Comparison of ENCODE assay signal across 9 cellular contexts in genomic region chr9:87909310-87910041, GRCh38. TPM values are rescaled to one million over a fixed set of nuclear protein-coding genes. Genes with fewer than 3 reads are reported as not detected.
DNase-seq lines count a peak whose midpoint lies in the region; ATAC-seq, FAIRE-seq and TF ChIP-seq lines count a peak whose summit lies in the region.
"Had no signal": no experiment of that assay in that cellular context is flagged by ENCODE, and none has a peak within 500 bp of the region (broad histone marks: within the 10 kb centered on the region; RNA-seq: fewer than 3 reads in every experiment).

No MANE protein-coding gene starts in this region.

- peak; percentile 10 to 19 (median 11); a peak in 2 of 4 replicates for TF ChIP-seq CTCF in H1 (IDR thresholded peaks at IDR 0.05; ENCODE audit: control extremely low read depth in 1 of 3, insufficient read depth in 1 of 3, low read depth in 1 of 3, low read length in 3 of 3)

- no peak overlapping the region for H4K5ac ChIP-seq in H1 (ENCODE audit: insufficient read length, low read depth, low read length)

- H2BK5ac ChIP-seq in H1 (ENCODE audit: low read depth, low read length), result no peak overlapping the region; the same call in 1 of the 2 replicates

- POLR2A ChIA-PET in H1 (lab: Charles Lee; ENCODE audit: partially characterized antibody), result no interaction called here

- CTCF ChIA-PET in H1 (lab: Charles Lee; ENCODE audit: partially characterized antibody), result no interaction called here
- CTCF ChIA-PET in activated CD8-positive, alpha-beta memory T cell treated with anti-CD3 and anti-CD28 coated beads, Interleukin-2, amount 10 ng/mL, durations not matched to agents 7 days and 5 days (lab: Charles Lee), result no interaction called here

- no peak overlapping the region for H2BK20ac ChIP-seq in H1 (ENCODE audit: low read length)

- no peaks in the 10 kb centered on the region for H3K36me3 Mint-ChIP-seq in activated CD8-positive, alpha-beta memory T cell treated with anti-CD3 and anti-CD28 coated beads, Interleukin-2, amount 10 ng/mL, durations not matched to agents 7 days and 5 days

- no peak overlapping the region; the same call in 1 of the 2 replicates for H4K8ac ChIP-seq in H1 (ENCODE audit: extremely low read depth, insufficient read depth, low read length)

- no peak for ATAC-seq in activated CD8-positive, alpha-beta memory T cell treated with anti-CD3 and anti-CD28 coated beads, Interleukin-2, amount 10 ng/mL, durations not matched to agents 7 days and 5 days

- peaks cover 7% of the 10 kb centered on the region for H3K27me3 Mint-ChIP-seq in activated CD8-positive, alpha-beta memory T cell treated with anti-CD3 and anti-CD28 coated beads, Interleukin-2, amount 10 ng/mL, durations not matched to agents 7 days and 5 days

- no peak overlapping the region for H2AK5ac ChIP-seq in H1 (ENCODE audit: low read depth, low read length)

- no peaks in the 10 kb centered on the region for H3K36me3 ChIP-seq in H1 (ENCODE audit: control insufficient read depth in 2 of 4, insufficient read depth in 4 of 4, low read length in 3 of 4)
- no peaks in the 10 kb centered on the region for H3K36me3 ChIP-seq in small intestine (ENCODE audit: control insufficient read depth in 2 of 2, insufficient read depth in 2 of 2, low read length in 2 of 2)

- H4K20me1 ChIP-seq in H1 (replicated peaks in 1 of 2; ENCODE audit: control insufficient read depth in 1 of 2, insufficient read depth in 2 of 2, low read length in 2 of 2), result no peaks in the 10 kb centered on the region

- H2BK15ac ChIP-seq in H1 (ENCODE audit: low read length), result no peak overlapping the region

- no peaks in the 10 kb centered on the region for H3K4me1 Mint-ChIP-seq in activated CD8-positive, alpha-beta memory T cell treated with anti-CD3 and anti-CD28 coated beads, Interleukin-2, amount 10 ng/mL, durations not matched to agents 7 days and 5 days

- 0 out of 2 replicates have a peak overlapping the region, but pooled peaks have one; percentile 60 for H2BK12ac ChIP-seq in H1 (ENCODE audit: low read depth, low read length)

- no peak for TF ChIP-seq EP300 in H1 (IDR thresholded peaks at IDR 0.05; ENCODE audit: borderline replicate concordance in 1 of 2, low read depth in 2 of 2, low read length in 2 of 2)

- H4K91ac ChIP-seq in H1 (replicated peaks; ENCODE audit: insufficient read length, low read length), result no peak overlapping the region

- no peak overlapping the region for H3K23ac ChIP-seq in H1 (ENCODE audit: insufficient read length)

- no peak overlapping the region for H3K18ac ChIP-seq in H1 (ENCODE audit: extremely low read depth, low read length)

- H3K79me1 ChIP-seq in H1 (ENCODE audit: low read depth, low read length), result no peaks in the 10 kb centered on the region

- H3K4me3 Mint-ChIP-seq in activated CD8-positive, alpha-beta memory T cell treated with anti-CD3 and anti-CD28 coated beads, Interleukin-2, amount 10 ng/mL, durations not matched to agents 7 days and 5 days, result no peak overlapping the region

- H2BK120ac ChIP-seq in H1 (replicated peaks; ENCODE audit: low read depth, low read length), result no peak overlapping the region

- H3K9ac ChIP-seq in H1 (replicated peaks in 1 of 4; ENCODE audit: extremely low read depth in 1 of 4, low read depth in 3 of 4, low read length in 3 of 4), result no peak overlapping the region

- peak; percentile 4 to 47; a peak in 3 of 4 replicates for TF ChIP-seq RAD21 in H1 (IDR thresholded peaks at IDR 0.05 in 1 of 2, conservative IDR thresholded peaks at IDR 0.05 in 1 of 2; ENCODE audit: low read depth in 2 of 2, low read length in 2 of 2)

- H3K23me2 ChIP-seq in H1 (ENCODE audit: low read depth, low read length), result peaks cover 3% of the 10 kb centered on the region; the same call in 1 of the 2 replicates

- no peak overlapping the region for H3K14ac ChIP-seq in H1 (ENCODE audit: insufficient read length)

- H3K4me1 ChIP-seq in H1 (replicated peaks in 1 of 4; ENCODE audit: control insufficient read depth in 3 of 4, insufficient read depth in 4 of 4, low read length in 3 of 4), result peaks cover 0 to 3% (median 0%) of the 10 kb centered on the region in 4 experiments; a peak in 2 of 7 replicates
- H3K4me1 ChIP-seq in small intestine (ENCODE audit: control insufficient read depth in 2 of 2, insufficient read depth in 1 of 2, low read depth in 1 of 2, low read length in 1 of 2), result no peaks in the 10 kb centered on the region

- H3K9me3 Mint-ChIP-seq in activated CD8-positive, alpha-beta memory T cell treated with anti-CD3 and anti-CD28 coated beads, Interleukin-2, amount 10 ng/mL, durations not matched to agents 7 days and 5 days (ENCODE audit: low read depth), result no peaks in the 10 kb centered on the region

- H3K27ac Mint-ChIP-seq in activated CD8-positive, alpha-beta memory T cell treated with anti-CD3 and anti-CD28 coated beads, Interleukin-2, amount 10 ng/mL, durations not matched to agents 7 days and 5 days, result no peak overlapping the region

- H3K27me3 ChIP-seq in H1 (replicated peaks in 1 of 4; ENCODE audit: control insufficient read depth in 3 of 4, extremely low read depth in 1 of 4, insufficient read depth in 3 of 4, low read length in 3 of 4), result no peaks in the 10 kb centered on the region
- no peaks in the 10 kb centered on the region for H3K27me3 ChIP-seq in small intestine (ENCODE audit: control insufficient read depth in 2 of 2, insufficient read depth in 2 of 2, low read length in 2 of 2)

- no peak overlapping the region for H3K56ac ChIP-seq in H1 (replicated peaks; ENCODE audit: insufficient read length, low read depth, low read length)

- H3K4me3 ChIP-seq in H1 (ENCODE audit: extremely low read depth in 1 of 4, insufficient read depth in 2 of 4, low read depth in 3 of 4, low read length in 4 of 4), result no peak overlapping the region
- peak overlapping the region in 1 of 2 donors; percentile 31 for H3K4me3 ChIP-seq in small intestine (ENCODE audit: low read depth in 1 of 2, low read length in 2 of 2)

- H2AFZ ChIP-seq in H1 (ENCODE audit: low read length), result peak overlapping the region; percentile 85

- no peak overlapping the region for H3K4me2 ChIP-seq in H1 (ENCODE audit: insufficient read depth in 1 of 2, low read depth in 2 of 2, low read length in 2 of 2)

- H3K79me2 ChIP-seq in H1 (ENCODE audit: control insufficient read depth in 1 of 2, insufficient read depth in 2 of 2, low read length in 2 of 2), result no peaks in the 10 kb centered on the region

- no peak for FAIRE-seq in H1 (lab: Jason Lieb, UNC)
- FAIRE-seq in small intestine (lab: Jason Lieb, UNC), result no peak
- FAIRE-seq in GM12891 (lab: Jason Lieb, UNC), result no peak

- DNase-seq in NCI-H2227 (lab: John Stamatoyannopoulos, UW; ENCODE audit: unreplicated experiment), result peak; percentile 20
- no peak for DNase-seq in NCI-H2227 treated with DMSO at 0.1 percent for 48 hours (lab: John Stamatoyannopoulos, UW)
- peak; percentile 81 for DNase-seq in NCI-H226
- DNase-seq in H1 (ENCODE audit: low read depth in 1 of 2, low spot score in 2 of 2), result peak in 1 of 2 experiments; percentile 48
- DNase-seq in small intestine, result peak; percentile 98
- no peak for DNase-seq in GM12891 (ENCODE audit: insufficient read length, low spot score)
- DNase-seq in NCI-H1436 treated with DMSO at 0.1 percent for 48 hours (lab: John Stamatoyannopoulos, UW), result no peak
- DNase-seq in activated CD8-positive, alpha-beta memory T cell treated with anti-CD3 and anti-CD28 coated beads, Interleukin-2, amount 10 ng/mL, durations not matched to agents 7 days and 5 days, result no peak
- DNase-seq: activated gamma-delta T cell treated with Interleukin-2 at 50 U/mL for 16 hours had no signal

- H3K9me3 ChIP-seq in H1 (ENCODE audit: insufficient read depth in 2 of 2, low read depth in 1 of 2, low read length in 1 of 2) (no peaks in the 10 kb centered on the region), small intestine (ENCODE audit: control insufficient read depth, low read depth) (no peaks in the 10 kb centered on the region)

- H3K27ac ChIP-seq in H1 (ENCODE audit: low read depth, low read length) (no peak overlapping the region), small intestine (ENCODE audit: low read depth in 1 of 2, low read length in 1 of 2) (peak overlapping the region; percentile 5 to 17)

- H3K4ac ChIP-seq in H1 (replicated peaks; ENCODE audit: insufficient read length, low read depth, low read length), result no peak overlapping the region

- 87% methylated on average over 17 of the region's 20 CpGs; no CpG with 5 or more reads in 1 of the 2 experiments for WGBS in H1 (ENCODE audit: extremely low coverage in 1 of 2, insufficient coverage in 1 of 2, insufficient read length in 1 of 2, insufficient replicate concordance in 2 of 2, low coverage in 1 of 2, low lambda C conversion rate in 2 of 2, missing lambda C conversion rate in 1 of 2), 2 experiments
- 40 to 75% (median 49%) methylated on average over 18 to 20 of the region's 20 CpGs for WGBS in small intestine, 3 donors

- TF ChIP-seq POLR2A in H1 (IDR thresholded peaks at IDR 0.05; ENCODE audit: control extremely low read depth in 1 of 2, low read depth in 2 of 2, low read length in 2 of 2) (no peak), GM12891 (IDR thresholded peaks at IDR 0.05; ENCODE audit: low read depth, low read length) (no peak)

RNA-seq across cellular contexts. Expression of gene SPATA31C1, which starts 8.3 kb away (rescaled TPM):
- 0.11 TPM in 1 of 2 replicates, not detected in the other for total RNA-seq in H1 (2021; fragmentation: NEBNext Ultra II Directional; extraction: Animal tissue kit (Norgen Biotek cat#: 25700))
- 0.15 and 0.19 TPM in 2 replicates for polyA plus RNA-seq in H1 (2011; rRNA removed)
- polyA plus RNA-seq in H1 (2011; cell fraction: cytosol; rRNA removed), result 0.16 TPM
- polyA plus RNA-seq in H1 (2011; cell fraction: nucleus; rRNA removed), result 0.24 TPM
- 0.17 to 0.35 TPM (median 0.26 TPM) in 4 replicates for polyA plus RNA-seq in H1 (2012, experiment 1 of 2)
- 0.16 TPM for polyA plus RNA-seq in H1 (2012, experiment 2 of 2)
- polyA plus RNA-seq in H1 (2013, experiment 1 of 2), result 0.10 TPM
- polyA plus RNA-seq in H1 (2013, experiment 2 of 2), result 0.13 TPM
- polyA minus RNA-seq in H1 (2011; rRNA and poly(A)+ RNA removed), result 0.17 and 0.28 TPM in 2 replicates
- polyA minus RNA-seq in H1 (2011; cell fraction: cytosol; rRNA and poly(A)+ RNA removed), result 0.29 TPM
- 0.40 TPM for polyA minus RNA-seq in H1 (2011; cell fraction: nucleus; rRNA and poly(A)+ RNA removed)
- polyA plus RNA-seq in small intestine, result not detected
- not detected for polyA plus RNA-seq in GM12891 (2012; ENCODE audit: low read depth, missing spikeins)
- not detected for total RNA-seq in activated CD8-positive, alpha-beta memory T cell treated with anti-CD3 and anti-CD28 coated beads, Interleukin-2, amount 10 ng/mL, durations not matched to agents 7 days and 5 days

RNA-seq across cellular contexts. Expression of gene SPATA31E1, which starts 26.8 kb away (rescaled TPM):
- total RNA-seq in H1 (2021; fragmentation: NEBNext Ultra II Directional; extraction: Animal tissue kit (Norgen Biotek cat#: 25700)), result 0.09 TPM in 1 of 2 replicates, not detected in the other
- polyA plus RNA-seq in H1 (2011; rRNA removed) (0.05 and 0.09 TPM in 2 replicates), small intestine (not detected)
- 0.08 TPM for polyA plus RNA-seq in H1 (2011; cell fraction: cytosol; rRNA removed)
- 0.24 TPM for polyA plus RNA-seq in H1 (2011; cell fraction: nucleus; rRNA removed)
- polyA plus RNA-seq in H1 (2012, experiment 1 of 2), result 0.08 to 0.14 TPM (median 0.08 TPM) in 3 of 4 replicates, not detected in the other
- 0.04 TPM for polyA plus RNA-seq in H1 (2012, experiment 2 of 2)
- polyA plus RNA-seq in H1 (2013, experiment 1 of 2), result 0.08 TPM
- polyA plus RNA-seq in H1 (2013, experiment 2 of 2), result 0.06 TPM
- polyA minus RNA-seq in H1 (2011; rRNA and poly(A)+ RNA removed), result 0.22 and 0.32 TPM in 2 replicates
- not detected for polyA minus RNA-seq in H1 (2011; cell fraction: cytosol; rRNA and poly(A)+ RNA removed)
- 0.60 TPM for polyA minus RNA-seq in H1 (2011; cell fraction: nucleus; rRNA and poly(A)+ RNA removed)
- polyA plus RNA-seq in GM12891 (2012; ENCODE audit: low read depth, missing spikeins), result not detected
- total RNA-seq in activated CD8-positive, alpha-beta memory T cell treated with anti-CD3 and anti-CD28 coated beads, Interleukin-2, amount 10 ng/mL, durations not matched to agents 7 days and 5 days, result not detected

Comparison
In these comparisons a context has a peak if more than half of its experiments do, and no peak if none do; other contexts are left out.
1. DNase-seq: peak in NCI-H2227 (single experiment), NCI-H226 (single experiment) and small intestine (single experiment); none in NCI-H2227 treated with DMSO at 0.1 percent for 48 hours (single experiment), GM12891 (single experiment), NCI-H1436 treated with DMSO at 0.1 percent for 48 hours (single experiment) and activated CD8-positive, alpha-beta memory T cell treated with anti-CD3 and anti-CD28 coated beads, Interleukin-2, amount 10 ng/mL, durations not matched to agents 7 days and 5 days (single experiment).